8 cellular contexts compared by ENCODE assay signal in the genomic region with DNA sequence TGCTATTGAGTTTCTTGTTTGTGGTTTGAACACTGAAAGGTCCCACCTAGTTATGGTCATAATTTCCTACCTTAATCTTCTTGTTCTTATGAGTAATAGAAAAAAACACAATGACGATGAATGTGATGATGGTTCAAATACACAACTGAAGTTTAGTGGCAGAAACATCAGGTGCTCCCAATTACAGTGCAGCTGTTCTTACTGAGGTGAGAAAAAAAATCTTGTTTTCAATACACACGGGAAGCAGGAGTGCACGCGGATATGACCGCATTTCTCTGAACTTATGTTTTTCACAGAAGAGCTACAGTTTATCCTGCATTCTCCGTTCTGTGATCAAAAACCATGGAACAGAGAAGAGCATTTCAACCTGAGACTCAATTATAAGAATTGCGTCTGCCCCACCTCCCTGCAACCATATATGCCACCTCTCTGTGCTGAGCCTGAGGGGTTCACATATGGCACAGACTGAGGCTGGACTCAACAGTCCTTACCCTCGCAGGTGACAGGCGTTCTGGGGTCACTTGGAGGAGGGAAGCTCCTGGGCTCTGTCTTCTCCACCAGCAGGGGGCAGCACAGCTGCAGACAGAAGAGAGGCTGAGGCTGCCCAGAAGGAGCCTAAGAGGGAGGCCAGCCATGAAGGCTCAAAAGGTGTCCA.
DNase-seq lines count a peak whose midpoint lies in the region; ATAC-seq and TF ChIP-seq lines count a peak whose summit lies in the region.

No MANE protein-coding gene starts in this region.

- POLR2A ChIA-PET in AG04449 (lab: Yijun Ruan, JAX) = no interaction called here

- H3K27me3 ChIP-seq in NT2/D1 (ENCODE audit: insufficient read depth, insufficient read length) (peaks cover 99% of the 10 kb centered on the region), upper lobe of left lung (no peaks in the 10 kb centered on the region)

- no peak overlapping the region for H3K9ac ChIP-seq in NT2/D1 (ENCODE audit: insufficient read length, low read depth)

- ATAC-seq in upper lobe of left lung (ENCODE audit: low FRiP score in 2 of 2) (peak; percentile 28 to 77), GM18909 (IDR thresholded peaks at IDR 0.05; ENCODE audit: poor library complexity, unreplicated experiment) (no peak)

- H3K4me3 ChIP-seq in AG04449 (ENCODE audit: low read depth, low read length) = no peak overlapping the region
- no peak overlapping the region for H3K4me3 ChIP-seq in NT2/D1 (ENCODE audit: insufficient read length, low read depth)
- no peak overlapping the region for H3K4me3 ChIP-seq in upper lobe of left lung

- WGBS in upper lobe of left lung, 2 donors = 50 to 53% methylated on average over 9 of the region's 9 CpGs

- H3K9me3 ChIP-seq in NT2/D1 (ENCODE audit: insufficient read depth, low read length) (no peaks in the 10 kb centered on the region), upper lobe of left lung (no peaks in the 10 kb centered on the region)

- DNase-seq in AG04449 (ENCODE audit: low read depth, low spot score) (no peak), GM19238 (ENCODE audit: insufficient read length, low spot score) (peak; percentile 60), NT2/D1 (ENCODE audit: low read depth, low spot score) (peak; percentile 22), activated T-cell treated with anti-CD3 and anti-CD28 coated beads for 48 hours (ENCODE audit: low read depth) (peak; percentile 58), fibroblast of the conjunctiva (ENCODE audit: low read depth) (peak; percentile 20), pons (ENCODE audit: low spot score) (peak; percentile 42), upper lobe of left lung (peak in 1 of 2 donors; percentile 53)

- H3K4me1 ChIP-seq in NT2/D1 (ENCODE audit: insufficient read depth, insufficient read length) = no peaks in the 10 kb centered on the region
- H3K4me1 ChIP-seq in upper lobe of left lung = no peaks in the 10 kb centered on the region

- peak; percentile 75 for TF ChIP-seq CTCF in AG04449 (IDR thresholded peaks at IDR 0.05; ENCODE audit: insufficient read depth, low read length, missing control alignments)
- peak; percentile 48 to 68 (median 59) for TF ChIP-seq CTCF in upper lobe of left lung (IDR thresholded peaks at IDR 0.05)

- no peak for TF ChIP-seq EP300 in upper lobe of left lung (IDR thresholded peaks at IDR 0.05)

- H3K36me3 ChIP-seq in NT2/D1 (ENCODE audit: insufficient read depth, insufficient read length, low read length) (no peaks in the 10 kb centered on the region), upper lobe of left lung (no peaks in the 10 kb centered on the region)

- peak overlapping the region in 1 of 4 donors; percentile 11 for H3K27ac ChIP-seq in upper lobe of left lung

- CTCF ChIA-PET in AG04449 (lab: Yijun Ruan, JAX) = interaction anchor here (0.7 to 3.2 kb wide), 9 partner anchors 11 to 735 kb away, joined by 3 to 14 read pairs (median 7); no protein-coding TSS in a partner anchor

- TF ChIP-seq POLR2A in upper lobe of left lung (IDR thresholded peaks at IDR 0.05) = no peak
